1 cellular context compared by ENCODE assay signal in genomic region chr1:8878448-8879347, GRCh38.
A peak's percentile ranks its signal among the peaks of the same experiment; 100 is the strongest.
TF ChIP-seq lines count a peak whose summit lies in the region.

Gene ENO1 (minus strand): TSS chr1:8878686. CDS start chr1:8874908, 3,778 bp downstream.

TF ChIP-seq in GM12878, 131 proteins besides CTCF, POLR2A, EP300 and RAD21 (continued from another document and continues in another):
- TF ChIP-seq BCLAF1 (IDR thresholded peaks at IDR 0.05) (peak; percentile 64; the same call in 1 of the 2 replicates), SMC3 (IDR thresholded peaks at IDR 0.05; ENCODE audit: borderline replicate concordance, low read length) (no peak), SREBF1 (IDR thresholded peaks at IDR 0.05; ENCODE audit: low read length) (0 out of 2 replicates have a peak, but pooled peaks have one; percentile 6), STAT1 (conservative IDR thresholded peaks at IDR 0.05) (0 out of 2 replicates have a peak, but pooled peaks have one; percentile 74), CREB1 (IDR thresholded peaks at IDR 0.05; ENCODE audit: low read depth) (peak; percentile 84), RAD51 (IDR thresholded peaks at IDR 0.05) (no peak), ZBTB11 (CRISPR knock-in tag; IDR thresholded peaks at IDR 0.05) (no peak), NFYA (IDR thresholded peaks at IDR 0.05; ENCODE audit: borderline replicate concordance, low read depth, low read length) (no peak; the same call in 1 of the 2 replicates), SP1 (IDR thresholded peaks at IDR 0.05; ENCODE audit: low read depth, low read length) (peak; percentile 95), MTA3 (IDR thresholded peaks at IDR 0.05; ENCODE audit: borderline replicate concordance, low read length) (no peak), NFXL1 (IDR thresholded peaks at IDR 0.05; ENCODE audit: borderline replicate concordance) (no peak), ZNF274 (IDR thresholded peaks at IDR 0.05; ENCODE audit: insufficient read depth, insufficient read length) (no peak), ZBED1 (IDR thresholded peaks at IDR 0.05; ENCODE audit: borderline replicate concordance) (peak; percentile 33; the same call in 1 of the 2 replicates), FOXM1 (IDR thresholded peaks at IDR 0.05; ENCODE audit: low read depth, low read length) (no peak; the same call in 1 of the 2 replicates), ZBTB33 (IDR thresholded peaks at IDR 0.05) (no peak), HCFC1 (IDR thresholded peaks at IDR 0.05; ENCODE audit: low read length) (peak; percentile 20), CBX5 (IDR thresholded peaks at IDR 0.05; ENCODE audit: low read depth) (no peak), SMAD5 (IDR thresholded peaks at IDR 0.05; ENCODE audit: low read depth) (peak; percentile 95), HDGF (IDR thresholded peaks at IDR 0.05) (peak; percentile 71; the same call in 1 of the 2 replicates), MEF2A (IDR thresholded peaks at IDR 0.05; ENCODE audit: insufficient read depth, low read depth, low read length) (no peak), NRF1 (conservative IDR thresholded peaks at IDR 0.05; ENCODE audit: low read depth, low read length) (peak; percentile 85), WRNIP1 (IDR thresholded peaks at IDR 0.05; ENCODE audit: borderline replicate concordance, low read depth, low read length) (no peak), ZNF592 (IDR thresholded peaks at IDR 0.05) (no peak; the same call in none of the 2 replicates), SREBF2 (IDR thresholded peaks at IDR 0.05; ENCODE audit: low read length) (0 out of 2 replicates have a peak, but pooled peaks have one; percentile 26), E4F1 (IDR thresholded peaks at IDR 0.05; ENCODE audit: borderline replicate concordance, partially characterized antibody) (peak; percentile 94), SIX5 (IDR thresholded peaks at IDR 0.05; ENCODE audit: low read depth, low read length, severe bottlenecking) (no peak), JUND (IDR thresholded peaks at IDR 0.05; ENCODE audit: low read depth, low read length) (no peak), CHD1 (IDR thresholded peaks at IDR 0.05; ENCODE audit: low read depth, low read length) (0 out of 2 replicates have a peak, but pooled peaks have one; percentile 20), ZNF687 (IDR thresholded peaks at IDR 0.05) (peak; percentile 100), PAX5 (IDR thresholded peaks at IDR 0.05; ENCODE audit: borderline replicate concordance, low read depth, low read length) (peak; percentile 29; the same call in 1 of the 2 replicates), TCF12 (IDR thresholded peaks at IDR 0.05; ENCODE audit: low read depth, low read length) (peak; percentile 69; the same call in 1 of the 2 replicates), ZNF384 (IDR thresholded peaks at IDR 0.05; ENCODE audit: borderline replicate concordance, low read depth, low read length) (no peak), ATF7 (IDR thresholded peaks at IDR 0.05; ENCODE audit: low read depth) (peak; percentile 76), TAF1 (IDR thresholded peaks at IDR 0.05; ENCODE audit: borderline replicate concordance, low read depth, low read length) (peak; percentile 96), ZNF217 (IDR thresholded peaks at IDR 0.05) (peak; percentile 77; the same call in 1 of the 2 replicates), PBX3 (IDR thresholded peaks at IDR 0.05; ENCODE audit: insufficient replicate concordance, low read depth, low read length) (peak; percentile 99), BCL11A (IDR thresholded peaks at IDR 0.05; ENCODE audit: low read depth, low read length) (no peak)
